8 cellular contexts compared by ENCODE assay signal in genomic region chr2:45650851-45651414, GRCh38. TPM values are rescaled to one million over a fixed set of nuclear protein-coding genes. Genes with fewer than 3 reads are reported as not detected.
A peak's percentile ranks its signal among the peaks of the same experiment; 100 is the strongest.
DNase-seq lines count a peak whose midpoint lies in the region; ATAC-seq, FAIRE-seq and TF ChIP-seq lines count a peak whose summit lies in the region.

No MANE protein-coding gene starts in this region.

- no peak for FAIRE-seq in D721Med (lab: Jason Lieb, UNC)

- TF ChIP-seq CTCF in D721Med (IDR thresholded peaks at IDR 0.05; ENCODE audit: insufficient read depth, missing control alignments) (peak; percentile 35), OCI-LY3 (IDR thresholded peaks at IDR 0.05; ENCODE audit: low read depth, low read length) (peak; percentile 45)

- H3K4me2 ChIP-seq in OCI-LY3 (ENCODE audit: low read length), result peak overlapping the region; percentile 72

- peak overlapping the region; percentile 92 for H3K4me3 ChIP-seq in OCI-LY3 (ENCODE audit: low read length)

- no peaks in the 10 kb centered on the region for H3K36me3 ChIP-seq in OCI-LY3 (replicated peaks; ENCODE audit: low read depth, low read length)

- no peaks in the 10 kb centered on the region for H4K20me1 ChIP-seq in OCI-LY3 (ENCODE audit: insufficient read depth, low read length)

- H3K27ac ChIP-seq in OCI-LY3 (ENCODE audit: low read length) (no peak overlapping the region), epithelial cell of prostate (peak overlapping the region; percentile 81)

- peak; percentile 29 for DNase-seq in D721Med (ENCODE audit: insufficient read length, low spot score)
- peak; percentile 93 for DNase-seq in HT1080 (ENCODE audit: low read depth)
- peak; percentile 96 for DNase-seq in activated T-cell treated with anti-CD3 and anti-CD28 coated beads for 4 hours
- DNase-seq in epithelial cell of prostate (ENCODE audit: low read depth, low spot score), result peak; percentile 88
- DNase-seq in mucosa of gallbladder (ENCODE audit: low spot score), result peak; percentile 97
- DNase-seq in stimulated activated CD8-positive, alpha-beta memory T cell treated with anti-CD3 and anti-CD28 coated beads, Interleukin-4, amount 100 ng/mL, for 1 hour (ENCODE audit: low read depth in 2 of 2, low spot score in 1 of 2), result peak; percentile 82 to 89

- peaks cover 41% of the 10 kb centered on the region for H3K27me3 ChIP-seq in OCI-LY3 (ENCODE audit: low read depth, low read length)

- H3K9me3 ChIP-seq in OCI-LY3 (ENCODE audit: insufficient read depth, low read length), result no peaks in the 10 kb centered on the region

- peak; percentile 74 for ATAC-seq in GM21360 (IDR thresholded peaks at IDR 0.05; ENCODE audit: unreplicated experiment)

- peak overlapping the region; percentile 64 for H2AFZ ChIP-seq in OCI-LY3 (ENCODE audit: low read depth, low read length)

- H3K9ac ChIP-seq in OCI-LY3 (ENCODE audit: low read length), result peak overlapping the region; percentile 76

- H3K4me1 ChIP-seq in OCI-LY3 (ENCODE audit: low read length), result peaks cover 16% of the 10 kb centered on the region; the same call in 1 of the 2 replicates

- no peaks in the 10 kb centered on the region for H3K79me2 ChIP-seq in OCI-LY3 (ENCODE audit: low read length)

RNA-seq across cellular contexts. Expression of gene PRKCE, which starts 0.5 kb away (rescaled TPM):
- total RNA-seq in HT1080 (2014; rRNA removed; shearing (Covaris generic)), result 31.7 and 32.4 TPM in 2 replicates
- 30.4 and 41.4 TPM in 2 replicates for polyA plus RNA-seq in HT1080 (2015; cell fraction: cytosol; rRNA removed)
- polyA plus RNA-seq in HT1080 (2015; cell fraction: nucleus; rRNA removed), result 33.1 and 44.0 TPM in 2 replicates
- total RNA-seq in mucosa of gallbladder, result 20.8 TPM

RNA-seq across cellular contexts. Expression of gene SRBD1, which starts 39.9 kb away (rescaled TPM):
- 17.0 and 19.0 TPM in 2 replicates for total RNA-seq in HT1080 (2014; rRNA removed; shearing (Covaris generic))
- 13.4 and 14.0 TPM in 2 replicates for polyA plus RNA-seq in HT1080 (2015; cell fraction: cytosol; rRNA removed)
- polyA plus RNA-seq in HT1080 (2015; cell fraction: nucleus; rRNA removed), result 21.1 and 30.2 TPM in 2 replicates
- total RNA-seq in mucosa of gallbladder, result 13.6 TPM

Comparison
In these comparisons a context has a peak if more than half of its experiments do, and no peak if none do; other contexts are left out.
1. DNase-seq: peak in every context shown above with its lines; median percentile 97 in mucosa of gallbladder; 96 in activated T-cell treated with anti-CD3 and anti-CD28 coated beads for 4 hours; 93 in HT1080; 88 in epithelial cell of prostate; 86 in stimulated activated CD8-positive, alpha-beta memory T cell treated with anti-CD3 and anti-CD28 coated beads, Interleukin-4, amount 100 ng/mL, for 1 hour; 29 in D721Med.